8 cellular contexts compared by ENCODE assay signal in the genomic region with DNA sequence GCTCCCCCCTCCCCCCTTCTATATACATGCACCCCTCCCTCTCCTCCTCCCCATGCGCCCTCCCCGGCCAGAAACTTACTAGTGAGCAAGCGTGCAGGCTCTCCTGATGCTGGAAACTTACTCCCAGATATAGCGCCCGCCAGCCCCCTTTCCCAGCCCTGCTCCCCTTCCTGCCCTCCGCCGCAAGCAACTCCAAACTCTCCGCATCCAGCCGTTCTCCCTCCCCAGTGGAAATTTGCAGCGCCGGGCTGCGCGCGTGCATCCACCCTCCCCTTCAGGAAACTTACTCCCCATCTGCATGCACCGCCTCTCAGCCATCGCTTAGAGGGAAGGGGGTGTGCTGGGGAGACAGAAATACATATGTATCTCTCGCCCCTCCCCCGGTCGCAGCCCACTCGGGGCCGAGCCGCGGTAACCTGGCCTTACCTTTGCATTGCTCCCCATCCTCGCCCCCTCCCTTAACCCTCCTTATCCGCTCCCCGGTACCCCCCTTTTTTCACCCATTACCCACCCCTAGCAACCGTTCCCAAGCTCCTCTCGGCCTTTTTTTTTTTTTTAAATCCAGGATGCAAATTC. TPM values are rescaled to one million over a fixed set of nuclear protein-coding genes. Genes with fewer than 3 reads are reported as not detected.
A peak's percentile ranks its signal among the peaks of the same experiment; 100 is the strongest.
DNase-seq lines count a peak whose midpoint lies in the region; ATAC-seq and TF ChIP-seq lines count a peak whose summit lies in the region.

A gene with protein sequence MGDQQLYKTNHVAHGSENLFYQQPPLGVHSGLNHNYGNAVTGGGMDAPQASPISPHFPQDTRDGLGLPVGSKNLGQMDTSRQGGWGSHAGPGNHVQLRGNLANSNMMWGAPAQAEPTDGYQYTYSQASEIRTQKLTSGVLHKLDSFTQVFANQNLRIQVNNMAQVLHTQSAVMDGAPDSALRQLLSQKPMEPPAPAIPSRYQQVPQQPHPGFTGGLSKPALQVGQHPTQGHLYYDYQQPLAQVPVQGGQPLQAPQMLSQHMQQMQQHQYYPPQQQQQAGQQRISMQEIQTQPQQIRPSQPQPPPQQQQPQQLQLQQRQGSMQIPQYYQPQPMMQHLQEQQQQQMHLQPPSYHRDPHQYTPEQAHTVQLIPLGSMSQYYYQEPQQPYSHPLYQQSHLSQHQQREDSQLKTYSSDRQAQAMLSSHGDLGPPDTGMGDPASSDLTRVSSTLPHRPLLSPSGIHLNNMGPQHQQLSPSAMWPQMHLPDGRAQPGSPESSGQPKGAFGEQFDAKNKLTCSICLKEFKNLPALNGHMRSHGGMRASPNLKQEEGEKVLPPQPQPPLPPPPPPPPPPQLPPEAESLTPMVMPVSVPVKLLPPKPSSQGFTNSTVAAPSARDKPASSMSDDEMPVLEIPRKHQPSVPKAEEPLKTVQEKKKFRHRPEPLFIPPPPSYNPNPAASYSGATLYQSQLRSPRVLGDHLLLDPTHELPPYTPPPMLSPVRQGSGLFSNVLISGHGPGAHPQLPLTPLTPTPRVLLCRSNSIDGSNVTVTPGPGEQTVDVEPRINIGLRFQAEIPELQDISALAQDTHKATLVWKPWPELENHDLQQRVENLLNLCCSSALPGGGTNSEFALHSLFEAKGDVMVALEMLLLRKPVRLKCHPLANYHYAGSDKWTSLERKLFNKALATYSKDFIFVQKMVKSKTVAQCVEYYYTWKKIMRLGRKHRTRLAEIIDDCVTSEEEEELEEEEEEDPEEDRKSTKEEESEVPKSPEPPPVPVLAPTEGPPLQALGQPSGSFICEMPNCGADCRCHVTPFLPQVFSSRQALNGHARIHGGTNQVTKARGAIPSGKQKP (N-terminal part only) (minus strand): TSS at position 332 of the 576 bp plus-strand sequence. CDS start 182,336 bp downstream, outside the sequence.

- peak within 1 kb of the TSS; percentile 81 to 90 for H3K4me3 ChIP-seq in Panc1 (ENCODE audit: low read depth in 2 of 2, low read length in 2 of 2)
- H3K4me3 ChIP-seq in upper lobe of left lung: peak within 1 kb of the TSS; percentile 53 to 92 (median 88)

- H3K27ac ChIP-seq in KOPT-K1 (ENCODE audit: low read depth, low read length, poor library complexity, severe bottlenecking): peak within 1 kb of the TSS; percentile 93
- H3K27ac ChIP-seq in Panc1 (ENCODE audit: low read length): peak within 1 kb of the TSS; percentile 99
- peak within 1 kb of the TSS; percentile 69 to 88 (median 84) for H3K27ac ChIP-seq in upper lobe of left lung

- peak; percentile 31 for TF ChIP-seq POLR2A in GM18505 (IDR thresholded peaks at IDR 0.05; ENCODE audit: borderline replicate concordance, extremely low read depth, insufficient read depth, insufficient read length)
- TF ChIP-seq POLR2A in upper lobe of left lung (IDR thresholded peaks at IDR 0.05): no peak

- POLR2A ChIA-PET in Panc1 (lab: Charles Lee): interaction anchor here (0.6 to 0.7 kb wide), 8 partner anchors 10 to 624 kb away, joined by 3 to 19 read pairs (median 3); no protein-coding TSS in a partner anchor

- ATAC-seq in GM18505 (IDR thresholded peaks at IDR 0.05; ENCODE audit: unreplicated experiment) (peak; percentile 30), Panc1 (peak; percentile 54), upper lobe of left lung (ENCODE audit: low FRiP score in 2 of 2) (peak; percentile 9 to 20)

- H3K36me3 ChIP-seq in KOPT-K1 (ENCODE audit: insufficient read depth, low read length) (no peaks in the 10 kb centered on the region), Panc1 (ENCODE audit: control insufficient read depth, insufficient read depth, low read length) (no peaks in the 10 kb centered on the region; the same call in 1 of the 2 replicates), upper lobe of left lung (no peaks in the 10 kb centered on the region)

- CTCF ChIA-PET in Panc1 (lab: Charles Lee): interaction anchor here (0.6 to 2.0 kb wide), 5 partner anchors 59 to 214 kb away, joined by 3 to 10 read pairs (median 5); no protein-coding TSS in a partner anchor

- H3K27ac Mint-ChIP-seq in nephron progenitor cell: peak within 1 kb of the TSS; percentile 86

- H3K9me3 ChIP-seq in KOPT-K1 (ENCODE audit: insufficient read depth, low read length, poor library complexity, severe bottlenecking): no peaks in the 10 kb centered on the region
- H3K9me3 ChIP-seq in Panc1 (ENCODE audit: control insufficient read depth, insufficient read depth, low read depth, low read length): no peaks in the 10 kb centered on the region
- no peaks in the 10 kb centered on the region for H3K9me3 ChIP-seq in upper lobe of left lung

- intact Hi-C loops in Panc1 (cut with micrococcal nuclease; ENCODE audit: unreplicated experiment): loop anchor here (5.0 to 10.0 kb wide), 2 partner anchors 81 to 137 kb away; no protein-coding TSS in a partner anchor

- WGBS in upper lobe of left lung, 2 donors: 1% methylated on average over 20 to 28 of the region's 28 CpGs

- H3K27me3 ChIP-seq in Panc1 (ENCODE audit: control insufficient read depth, insufficient read depth, low read length) (no peaks in the 10 kb centered on the region), upper lobe of left lung (no peaks in the 10 kb centered on the region)

- DNase-seq in Panc1 (ENCODE audit: low read depth, low spot score) (no peak), fibroblast of the conjunctiva (ENCODE audit: low read depth) (peak; percentile 59), nephron progenitor cell (peak; percentile 69), upper lobe of left lung (peak; percentile 47 to 87), OCI-M1 (lab: John Stamatoyannopoulos, UW) (no peak)
- DNase-seq in activated effector memory CD4-positive, alpha-beta T cell treated with Interleukin-2 at 50 U/mL for 16 hours: peak; percentile 44

- peaks cover 39% of the 10 kb centered on the region for H3K4me1 Mint-ChIP-seq in nephron progenitor cell

- H3K4me1 ChIP-seq in Panc1 (ENCODE audit: control insufficient read depth, insufficient read depth, low read length) (peaks cover 50% of the 10 kb centered on the region), upper lobe of left lung (peaks cover 17 to 49% (median 27%) of the 10 kb centered on the region in 4 donors)

- H3K36me3 Mint-ChIP-seq in nephron progenitor cell (ENCODE audit: low read depth): no peaks in the 10 kb centered on the region

- TF ChIP-seq EP300 in upper lobe of left lung (IDR thresholded peaks at IDR 0.05): no peak

- no peaks in the 10 kb centered on the region for H3K9me3 Mint-ChIP-seq in nephron progenitor cell

- no TSS peak for BruUV-seq in Panc1 (replicated peaks; lab: Mats Ljungman, UMichigan)

- in situ Hi-C loops in Panc1 (cut with HindIII; ENCODE audit: low pct_unique_long_range_greater_than_20kb, low sequenced_read_pairs): no loop called here

- H3K4me3 Mint-ChIP-seq in nephron progenitor cell: peak within 1 kb of the TSS; percentile 98

- peaks cover 75% of the 10 kb centered on the region for H3K27me3 Mint-ChIP-seq in nephron progenitor cell (ENCODE audit: low read depth, poor library complexity)

- no peak for TF ChIP-seq CTCF in Panc1 (IDR thresholded peaks at IDR 0.05)
- no peak for TF ChIP-seq CTCF in nephron progenitor cell (IDR thresholded peaks at IDR 0.05)
- no peak for TF ChIP-seq CTCF in upper lobe of left lung (IDR thresholded peaks at IDR 0.05)

RNA-seq across cellular contexts. Expression of the gene that starts here (rescaled TPM):
- total RNA-seq in Panc1 (2021; ENCODE audit: unreplicated experiment) (30.6 TPM), upper lobe of left lung (1 to 10 TPM; 2.0 to 7.3 (median 5.4) TPM)
- polyA plus RNA-seq in Panc1 (2012; ENCODE audit: insufficient read length): 25.6 TPM

Comparison
In these comparisons a context has a peak if more than half of its experiments do, and no peak if none do; other contexts are left out.
1. DNase-seq: peak in activated effector memory CD4-positive, alpha-beta T cell treated with Interleukin-2 at 50 U/mL for 16 hours (single experiment), fibroblast of the conjunctiva (single experiment), nephron progenitor cell (single experiment) and upper lobe of left lung (2 of 2); none in Panc1 (single experiment) and OCI-M1 (single experiment).
2. Peak in every context shown above with its lines, with median percentiles within 50 percentile points of each other: ATAC-seq and H3K27ac ChIP-seq.